In the genomic region with DNA sequence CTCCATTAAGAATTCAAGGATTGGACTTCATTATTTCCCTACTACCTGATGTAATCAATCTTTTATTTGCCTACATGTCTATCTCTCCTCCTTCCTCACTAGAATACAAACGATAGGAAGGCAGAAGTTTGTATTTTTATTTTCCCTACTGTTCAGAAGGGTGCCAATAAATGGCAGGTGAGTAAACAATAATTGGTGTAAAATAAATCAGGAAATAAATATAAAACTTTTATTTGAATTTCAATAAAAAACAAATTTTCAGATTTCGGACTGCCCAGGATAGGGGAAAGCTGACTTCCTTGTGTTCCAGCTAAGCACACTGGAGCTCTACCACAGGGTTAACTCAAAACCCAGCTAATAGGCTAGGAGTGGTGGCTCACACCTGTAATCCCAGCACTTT, we compare ENCODE assay signal across 38 cellular contexts.
"Had no signal": no experiment of that assay in that cellular context is flagged by ENCODE, and none has a peak within 500 bp of the region (broad histone marks: within the 10 kb centered on the region; RNA-seq: fewer than 3 reads in every experiment).

No MANE protein-coding gene starts in this region.

- H3K4me1 Mint-ChIP-seq: activated naive CD4-positive, alpha-beta T cell treated with anti-CD3 and anti-CD28 coated beads, Interleukin-2, amount 10 ng/mL, durations not matched to agents 7 days and 5 days; activated naive CD4-positive, alpha-beta T cell treated with anti-CD3 and anti-CD28 coated beads, Interleukin-2, amount 50 U/mL, for 24 hours; activated naive CD8-positive, alpha-beta T cell treated with anti-CD3 and anti-CD28 coated beads for 36 hours; activated naive CD8-positive, alpha-beta T cell treated with anti-CD3 and anti-CD28 coated beads, Interleukin-2, amount 10 ng/mL, durations not matched to agents 7 days and 5 days; activated naive CD8-positive, alpha-beta T cell treated with anti-CD3 and anti-CD28 coated beads, Interleukin-2, amount 50 U/mL, for 24 hours; activated T-helper 17 cell treated with anti-CD3 and anti-CD28 coated beads, Interleukin-2, amount 50 U/mL, for 72 hours; brain; central memory CD8-positive, alpha-beta T cell had no signal

- H3K4me3 ChIP-seq: adrenal gland, ascending aorta, body of pancreas, breast epithelium, cardiac muscle cell had no signal

- H3K4me3 Mint-ChIP-seq: activated naive CD4-positive, alpha-beta T cell treated with anti-CD3 and anti-CD28 coated beads for 36 hours; activated naive CD4-positive, alpha-beta T cell treated with anti-CD3 and anti-CD28 coated beads, Interleukin-2, amount 10 ng/mL, durations not matched to agents 7 days and 5 days; activated naive CD4-positive, alpha-beta T cell treated with anti-CD3 and anti-CD28 coated beads, Interleukin-2, amount 50 U/mL, for 24 hours; activated naive CD8-positive, alpha-beta T cell; activated naive CD8-positive, alpha-beta T cell treated with anti-CD3 and anti-CD28 coated beads for 36 hours; activated naive CD8-positive, alpha-beta T cell treated with anti-CD3 and anti-CD28 coated beads, Interleukin-2, amount 10 ng/mL, durations not matched to agents 7 days and 5 days; activated naive CD8-positive, alpha-beta T cell treated with anti-CD3 and anti-CD28 coated beads, Interleukin-2, amount 50 U/mL, for 24 hours; activated T-cell treated with anti-CD3 and anti-CD28 coated beads, Interleukin-2, amount 50 U/mL, for 24 hours; activated T-cell treated with anti-CD3 and anti-CD28 coated beads, Interleukin-2, amount 50 U/mL, for 4 hours; activated T-cell treated with anti-CD3 and anti-CD28 coated beads, Interleukin-2, amount 50 U/mL, for 72 hours; activated T-helper 1 cell treated with anti-CD3 and anti-CD28 coated beads, Interleukin-12 subunit alpha, Interleukin-12 subunit beta, Interleukin-2, Interleukin-4 antibody, amounts not matched to agents 30 ng/mL and 10 ng/mL and 1 ng/mL, durations not matched to agents 14 hours and 24 hours and 36 hours; activated T-helper 17 cell treated with anti-CD3 and anti-CD28 coated beads, Interleukin-2, amount 50 U/mL, for 72 hours; brain; central memory CD8-positive, alpha-beta T cell had no signal

- H3K9me3 Mint-ChIP-seq: activated naive CD4-positive, alpha-beta T cell treated with anti-CD3 and anti-CD28 coated beads, Interleukin-2, amount 50 U/mL, for 24 hours had no signal

- H3K27me3 Mint-ChIP-seq: activated naive CD4-positive, alpha-beta T cell treated with anti-CD3 and anti-CD28 coated beads, Interleukin-2, amount 10 ng/mL, durations not matched to agents 7 days and 5 days; activated naive CD4-positive, alpha-beta T cell treated with anti-CD3 and anti-CD28 coated beads, Interleukin-2, amount 50 U/mL, for 24 hours; activated naive CD8-positive, alpha-beta T cell; activated naive CD8-positive, alpha-beta T cell treated with anti-CD3 and anti-CD28 coated beads for 36 hours; activated naive CD8-positive, alpha-beta T cell treated with anti-CD3 and anti-CD28 coated beads, Interleukin-2, amount 10 ng/mL, durations not matched to agents 7 days and 5 days; activated naive CD8-positive, alpha-beta T cell treated with anti-CD3 and anti-CD28 coated beads, Interleukin-2, amount 50 U/mL, for 24 hours; activated T-cell treated with anti-CD3 and anti-CD28 coated beads, Interleukin-2, amount 50 U/mL, for 24 hours; activated T-helper 17 cell treated with anti-CD3 and anti-CD28 coated beads, Interleukin-2, amount 50 U/mL, for 72 hours; brain; central memory CD8-positive, alpha-beta T cell had no signal

- H3K36me3 Mint-ChIP-seq: activated naive CD4-positive, alpha-beta T cell treated with anti-CD3 and anti-CD28 coated beads, Interleukin-2, amount 10 ng/mL, durations not matched to agents 7 days and 5 days; activated naive CD4-positive, alpha-beta T cell treated with anti-CD3 and anti-CD28 coated beads, Interleukin-2, amount 50 U/mL, for 24 hours; activated naive CD4-positive, alpha-beta T cell treated with anti-CD3 and anti-CD28 coated beads, Interleukin-2, amount 50 U/mL, for 72 hours; activated naive CD8-positive, alpha-beta T cell; activated naive CD8-positive, alpha-beta T cell treated with anti-CD3 and anti-CD28 coated beads for 36 hours; activated naive CD8-positive, alpha-beta T cell treated with anti-CD3 and anti-CD28 coated beads, Interleukin-2, amount 10 ng/mL, durations not matched to agents 7 days and 5 days; brain had no signal

- DNase-seq: activated effector memory CD4-positive, alpha-beta T cell treated with anti-CD3 and anti-CD28 coated beads, Interleukin-2, amount 50 U/mL, for 16 hours; activated effector memory CD4-positive, alpha-beta T cell treated with Interleukin-2 at 50 U/mL for 16 hours; activated gamma-delta T cell; activated gamma-delta T cell treated with Interleukin-2 at 50 U/mL for 16 hours; activated naive CD4-positive, alpha-beta T cell; activated naive CD4-positive, alpha-beta T cell treated with anti-CD3 and anti-CD28 coated beads for 36 hours; activated naive CD4-positive, alpha-beta T cell treated with anti-CD3 and anti-CD28 coated beads, Interleukin-2, amount 10 ng/mL, durations not matched to agents 7 days and 5 days; activated naive CD4-positive, alpha-beta T cell treated with anti-CD3 and anti-CD28 coated beads, Interleukin-2, amount 50 U/mL, for 16 hours; activated naive CD4-positive, alpha-beta T cell treated with Interleukin-2 at 50 U/mL for 16 hours; activated naive CD8-positive, alpha-beta T cell treated with anti-CD3 and anti-CD28 coated beads for 36 hours; activated naive CD8-positive, alpha-beta T cell treated with anti-CD3 and anti-CD28 coated beads, Interleukin-2, amount 10 ng/mL, durations not matched to agents 7 days and 5 days; activated naive CD8-positive, alpha-beta T cell treated with anti-CD3 and anti-CD28 coated beads, Interleukin-2, amount 50 U/mL, for 24 hours; activated T-cell treated with anti-CD3 and anti-CD28 coated beads, Interleukin-2, amount 50 U/mL, for 1 hour; activated T-cell treated with anti-CD3 and anti-CD28 coated beads, Interleukin-2, amount 50 U/mL, for 24 hours; activated T-cell treated with anti-CD3 and anti-CD28 coated beads, Interleukin-2, amount 50 U/mL, for 4 hours; activated T-cell treated with anti-CD3 and anti-CD28 coated beads, Interleukin-2, amount 50 U/mL, for 48 hours; activated T-cell treated with anti-CD3 and anti-CD28 coated beads, Interleukin-2, amount 50 U/mL, for 72 hours; adrenal gland; amniotic stem cell; amygdala; anterior cingulate cortex; aorta; body of pancreas; brain microvascular endothelial cell; caudate nucleus; central memory CD4-positive, alpha-beta T cell; cerebellar nuclear complex had no signal

- ATAC-seq: activated naive CD4-positive, alpha-beta T cell treated with anti-CD3 and anti-CD28 coated beads, Interleukin-2, amount 50 U/mL, for 72 hours; activated naive CD8-positive, alpha-beta T cell treated with anti-CD3 and anti-CD28 coated beads, Interleukin-2, amount 50 U/mL, for 24 hours; activated T-cell treated with anti-CD3 and anti-CD28 coated beads, Interleukin-2, amount 50 U/mL, for 4 hours; activated T-cell treated with anti-CD3 and anti-CD28 coated beads, Interleukin-2, amount 50 U/mL, for 72 hours; activated T-helper 17 cell treated with anti-CD3 and anti-CD28 coated beads, Interleukin-2, amount 50 U/mL, for 72 hours; body of pancreas had no signal

- H3K27ac Mint-ChIP-seq: activated naive CD4-positive, alpha-beta T cell treated with anti-CD3 and anti-CD28 coated beads for 36 hours; activated naive CD4-positive, alpha-beta T cell treated with anti-CD3 and anti-CD28 coated beads, Interleukin-2, amount 10 ng/mL, durations not matched to agents 7 days and 5 days; activated naive CD4-positive, alpha-beta T cell treated with anti-CD3 and anti-CD28 coated beads, Interleukin-2, amount 50 U/mL, for 24 hours; activated naive CD4-positive, alpha-beta T cell treated with anti-CD3 and anti-CD28 coated beads, Interleukin-2, amount 50 U/mL, for 72 hours; activated naive CD8-positive, alpha-beta T cell; activated naive CD8-positive, alpha-beta T cell treated with anti-CD3 and anti-CD28 coated beads for 36 hours; activated naive CD8-positive, alpha-beta T cell treated with anti-CD3 and anti-CD28 coated beads, Interleukin-2, amount 10 ng/mL, durations not matched to agents 7 days and 5 days; activated naive CD8-positive, alpha-beta T cell treated with anti-CD3 and anti-CD28 coated beads, Interleukin-2, amount 50 U/mL, for 24 hours; activated T-cell treated with anti-CD3 and anti-CD28 coated beads, Interleukin-2, amount 50 U/mL, for 24 hours; activated T-cell treated with anti-CD3 and anti-CD28 coated beads, Interleukin-2, amount 50 U/mL, for 72 hours; activated T-helper 1 cell treated with anti-CD3 and anti-CD28 coated beads, Interleukin-12 subunit alpha, Interleukin-12 subunit beta, Interleukin-2, Interleukin-4 antibody, amounts not matched to agents 30 ng/mL and 10 ng/mL and 1 ng/mL, durations not matched to agents 14 hours and 24 hours and 36 hours; activated T-helper 17 cell treated with anti-CD3 and anti-CD28 coated beads, Interleukin-2, amount 50 U/mL, for 72 hours; activated T-helper 2 cell treated with anti-CD3 and anti-CD28 coated beads, Interferon-gamma antibody, Interleukin-2, Interleukin-4, amounts not matched to agents 10 μg/mL and 5 μg/mL and 100 μg/mL, durations not matched to agents 14 hours and 24 hours and 36 hours; brain had no signal
